In the genomic region with DNA sequence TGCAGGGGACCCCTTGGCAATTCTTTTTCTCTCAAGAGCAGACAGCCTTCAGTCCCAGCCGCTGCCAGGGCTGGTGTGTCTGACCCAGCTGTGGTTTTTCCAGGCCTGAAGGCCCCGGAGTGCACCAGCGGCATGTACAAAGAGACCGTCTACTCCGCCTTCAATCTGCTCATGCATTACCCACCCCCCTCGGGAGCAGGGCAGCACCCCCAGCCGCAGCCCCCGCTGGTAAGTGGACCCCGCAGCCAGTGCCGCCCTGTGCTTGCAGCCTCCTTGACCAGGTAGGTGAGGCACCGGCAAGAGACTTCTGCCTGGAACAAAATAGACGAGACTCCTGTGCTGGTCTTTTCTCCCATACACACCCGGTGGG, we compare ENCODE assay signal across 9 cellular contexts. TPM values are rescaled to one million over a fixed set of nuclear protein-coding genes. Genes with fewer than 3 reads are reported as not detected.
DNase-seq lines count a peak whose midpoint lies in the region; ATAC-seq and TF ChIP-seq lines count a peak whose summit lies in the region.
"Had no signal": no experiment of that assay in that cellular context is flagged by ENCODE, and none has a peak within 500 bp of the region (broad histone marks: within the 10 kb centered on the region; RNA-seq: fewer than 3 reads in every experiment).

No MANE protein-coding gene starts in this region.

- H3K9me3 Mint-ChIP-seq in activated B cell treated with CpG ODN at 0.5 μM for 24 hours (no peaks in the 10 kb centered on the region), immature natural killer cell (no peaks in the 10 kb centered on the region)

- no peak overlapping the region for H3K27ac ChIP-seq in thoracic aorta
- H3K27ac ChIP-seq: vagina had no signal

- no peaks in the 10 kb centered on the region for H3K36me3 ChIP-seq in thoracic aorta
- H3K36me3 ChIP-seq: vagina had no signal

- DNase-seq in activated CD8-positive, alpha-beta memory T cell treated with anti-CD3 and anti-CD28 coated beads, Interleukin-2, amount 50 U/mL, for 48 hours = peak; percentile 64
- no peak for DNase-seq in activated CD8-positive, alpha-beta memory T cell treated with anti-CD3 and anti-CD28 coated beads, Interleukin-2, amount 50 U/mL, for 4 hours
- DNase-seq in activated B cell treated with CpG ODN at 0.5 μM for 24 hours (no peak), immature natural killer cell (no peak), thoracic aorta (ENCODE audit: low spot score) (no peak)

- intact Hi-C loops in activated B cell treated with CpG ODN at 0.5 μM for 24 hours (cut with micrococcal nuclease) = loop anchor here (2.0 kb wide), 1 partner anchor 17 kb away; no protein-coding TSS in a partner anchor

- no peaks in the 10 kb centered on the region for H3K9me3 ChIP-seq in thoracic aorta
- H3K9me3 ChIP-seq: vagina had no signal

- no peaks in the 10 kb centered on the region for H3K27me3 ChIP-seq in thoracic aorta (replicated peaks; ENCODE audit: insufficient read depth)
- H3K27me3 ChIP-seq: vagina had no signal

- POLR2A ChIA-PET in activated B cell treated with CpG ODN at 0.5 μM for 24 hours (lab: Charles Lee) = interaction anchor here (1.1 to 1.8 kb wide), 3 partner anchors 9 to 16 kb away, joined by 3 to 5 read pairs (median 4); no protein-coding TSS in a partner anchor

- peak overlapping the region; percentile 81 for H3K4me3 ChIP-seq in thoracic aorta

- no peak for ATAC-seq in activated B cell treated with CpG ODN at 0.5 μM for 24 hours (ENCODE audit: low read depth)
- ATAC-seq in thoracic aorta (ENCODE audit: insufficient number of reproducible peaks, low FRiP score, low read depth) = no peak
- ATAC-seq in HG02678 (IDR thresholded peaks at IDR 0.05; ENCODE audit: unreplicated experiment) = no peak
- no peak for ATAC-seq in HG02852 (IDR thresholded peaks at IDR 0.05; ENCODE audit: unreplicated experiment)
- ATAC-seq in GM18873 (IDR thresholded peaks at IDR 0.05; ENCODE audit: low FRiP score, unreplicated experiment) = no peak

- peaks cover 5% of the 10 kb centered on the region for H3K36me3 Mint-ChIP-seq in activated B cell treated with CpG ODN at 0.5 μM for 24 hours (ENCODE audit: low read depth)
- H3K36me3 Mint-ChIP-seq in immature natural killer cell = peaks cover 0 to 17% (median 4%) of the 10 kb centered on the region in 3 donors

- TF ChIP-seq CTCF in activated B cell treated with CpG ODN at 0.5 μM for 24 hours (IDR thresholded peaks at IDR 0.05) = no peak
- no peak for TF ChIP-seq CTCF in thoracic aorta (IDR thresholded peaks at IDR 0.05)

- H3K27me3 Mint-ChIP-seq in activated B cell treated with CpG ODN at 0.5 μM for 24 hours (peaks cover 10% of the 10 kb centered on the region), immature natural killer cell (ENCODE audit: low read depth in 3 of 3) (peaks cover 10 to 21% (median 11%) of the 10 kb centered on the region in 3 donors)

- peak overlapping the region; percentile 62 for H3K4me3 Mint-ChIP-seq in activated B cell treated with CpG ODN at 0.5 μM for 24 hours
- peak overlapping the region; percentile 55 to 85 (median 78) for H3K4me3 Mint-ChIP-seq in immature natural killer cell

- H3K4me1 ChIP-seq in thoracic aorta (ENCODE audit: control insufficient read depth in 1 of 2, low read depth in 2 of 2) = peaks cover 6 to 16% of the 10 kb centered on the region in 2 donors

- H3K4me1 Mint-ChIP-seq in activated B cell treated with CpG ODN at 0.5 μM for 24 hours = peaks cover 24% of the 10 kb centered on the region
- H3K4me1 Mint-ChIP-seq in immature natural killer cell = peaks cover 68 to 71% of the 10 kb centered on the region in 2 donors

- H3K27ac Mint-ChIP-seq in activated B cell treated with CpG ODN at 0.5 μM for 24 hours = no peak overlapping the region
- peak overlapping the region; percentile 1 to 87 (median 67) for H3K27ac Mint-ChIP-seq in immature natural killer cell

- CTCF ChIA-PET in activated B cell treated with CpG ODN at 0.5 μM for 24 hours (lab: Charles Lee) = interaction anchor here (1.0 to 6.2 kb wide), 4 partner anchors 11 to 25 kb away, joined by 3 to 51 read pairs (median 26); no protein-coding TSS in a partner anchor

RNA-seq across cellular contexts. Expression of a gene that starts 1.3 kb away (rescaled TPM):
- total RNA-seq in activated B cell treated with CpG ODN at 0.5 μM for 24 hours (13.2 and 15.8 TPM in 2 replicates), thoracic aorta (1 to 10 TPM in 1 of 2 donors, under 1 TPM in 1; 0.54 to 2.1 TPM)
- 10 to 100 TPM; 14.9 to 50.9 (median 38.2) TPM for polyA plus RNA-seq in immature natural killer cell
